Comparison of ENCODE assay signal across 9 cellular contexts in genomic region chr7:50782376-50783208, GRCh38. TPM values are rescaled to one million over a fixed set of nuclear protein-coding genes. Genes with fewer than 3 reads are reported as not detected.
DNase-seq lines count a peak whose midpoint lies in the region; ATAC-seq and TF ChIP-seq lines count a peak whose summit lies in the region.
"Had no signal": no experiment of that assay in that cellular context is flagged by ENCODE, and none has a peak within 500 bp of the region (broad histone marks: within the 10 kb centered on the region; RNA-seq: fewer than 3 reads in every experiment).

Gene GRB10, minus strand, starts transcription at chr7:50782896. Its CDS starts 50,574 bp downstream, at chr7:50732322.

- in situ Hi-C loops in G401 (cut with HindIII; ENCODE audit: low sequenced_read_pairs) = no loop called here

- POLR2A ChIA-PET in A673 (lab: Charles Lee; ENCODE audit: low non-redundant PET) = no interaction called here

- H3K4me3 Mint-ChIP-seq in chondrocyte (ENCODE audit: unreplicated experiment) = peak within 1 kb of the TSS; percentile 73

- no TSS peak for BruUV-seq in A673 (replicated peaks; lab: Mats Ljungman, UMichigan)

- CTCF ChIA-PET in A673 (lab: Charles Lee) = no interaction called here

- TF ChIP-seq CTCF in chondrocyte (IDR thresholded peaks at IDR 0.05) = peak; percentile 62
- no peak for TF ChIP-seq CTCF in kidney epithelial cell (IDR thresholded peaks at IDR 0.05; ENCODE audit: insufficient read depth, low read length, poor library complexity, severe bottlenecking)
- TF ChIP-seq CTCF in A673 (conservative IDR thresholded peaks at IDR 0.05; ENCODE audit: low read depth, low read length) = no peak

- intact Hi-C loops in A673 (cut with micrococcal nuclease; ENCODE audit: unreplicated experiment) = no loop called here

- peak within 1 kb of the TSS; percentile 30 for H3K27ac Mint-ChIP-seq in chondrocyte (ENCODE audit: unreplicated experiment)

- H3K4me3 ChIP-seq in kidney epithelial cell (ENCODE audit: low read depth, low read length) (peak within 1 kb of the TSS; percentile 34), skin epidermis (peak within 1 kb of the TSS; percentile 30 to 45 (median 35)), A673 (ENCODE audit: low read depth, low read length, poor library complexity, severe bottlenecking) (no peak within 1 kb of the TSS)
- H3K4me3 ChIP-seq: SK-N-MC had no signal

- peaks cover 18% of the 10 kb centered on the region for H3K9me3 ChIP-seq in A673 (ENCODE audit: low read depth, low read length, poor library complexity, severe bottlenecking)

- H3K27ac ChIP-seq in skin epidermis = peak within 1 kb of the TSS in 1 of 21 experiments; percentile 3
- H3K27ac ChIP-seq in A673 (ENCODE audit: low read depth, low read length, poor library complexity, severe bottlenecking) = no peak within 1 kb of the TSS
- H3K27ac ChIP-seq: SK-N-MC had no signal

- no peaks in the 10 kb centered on the region for H3K36me3 ChIP-seq in kidney epithelial cell (ENCODE audit: control insufficient read depth, insufficient read depth, low read length)
- no peaks in the 10 kb centered on the region for H3K36me3 ChIP-seq in A673 (ENCODE audit: insufficient read depth, low read length, poor library complexity, severe bottlenecking)

- peaks cover 2% of the 10 kb centered on the region for H3K36me3 Mint-ChIP-seq in chondrocyte (ENCODE audit: low read depth)

- no peaks in the 10 kb centered on the region for H3K4me1 ChIP-seq in A673 (ENCODE audit: insufficient read depth, low read length, poor library complexity, severe bottlenecking)

- no peak for ATAC-seq in GM18858 (IDR thresholded peaks at IDR 0.05; ENCODE audit: unreplicated experiment)
- ATAC-seq in HG03520 (IDR thresholded peaks at IDR 0.05; ENCODE audit: unreplicated experiment) = no peak

- H3K4me1 Mint-ChIP-seq in chondrocyte (ENCODE audit: low read depth) = peaks cover 60% of the 10 kb centered on the region

- peak; percentile 89 for DNase-seq in G401 (ENCODE audit: low spot score)
- DNase-seq in NCI-H748 treated with DMSO at 0.1 percent for 48 hours (lab: John Stamatoyannopoulos, UW) = peak; percentile 46
- no peak for DNase-seq in chondrocyte (ENCODE audit: low spot score)
- no peak for DNase-seq in kidney epithelial cell (ENCODE audit: low read depth)
- no peak for DNase-seq in A673 (ENCODE audit: low spot score)

- H3K27me3 ChIP-seq in kidney epithelial cell (ENCODE audit: control insufficient read depth, insufficient read depth, low read length) = no peaks in the 10 kb centered on the region
- H3K27me3 ChIP-seq in A673 (replicated peaks; ENCODE audit: insufficient read depth, low read depth, low read length, poor library complexity) = no peaks in the 10 kb centered on the region

- H3K27me3 Mint-ChIP-seq in chondrocyte (ENCODE audit: low read depth) = no peaks in the 10 kb centered on the region

- H3K9me3 Mint-ChIP-seq in chondrocyte (ENCODE audit: low read depth) = peaks cover 5% of the 10 kb centered on the region

RNA-seq across cellular contexts. Expression of gene GRB10, which starts in this region (rescaled TPM):
- not detected in 2 replicates for total RNA-seq in G401 (2014; rRNA removed; shearing (Covaris generic))
- total RNA-seq in chondrocyte (31.4 to 73.7 TPM (median 69.9 TPM) in 3 replicates), kidney epithelial cell (86.3 and 90.6 TPM in 2 replicates), A673 (2021) (0.41 TPM in 1 of 2 replicates, not detected in the other)

Comparison
In these comparisons a context has a peak if more than half of its experiments do, and no peak if none do; other contexts are left out.
1. RNA of gene GRB10 (total RNA-seq): 86.3 to 90.6 TPM in kidney epithelial cell and 31.4 to 73.7 TPM in chondrocyte; 0.41 TPM in A673 and not detected in G401; every median in the first group is over 10 times any median in the second.
2. Peak in DNase-seq in G401; RNA of the gene not detected or under 1 TPM.